Comparison of ENCODE assay signal across 19 cellular contexts in the genomic region with DNA sequence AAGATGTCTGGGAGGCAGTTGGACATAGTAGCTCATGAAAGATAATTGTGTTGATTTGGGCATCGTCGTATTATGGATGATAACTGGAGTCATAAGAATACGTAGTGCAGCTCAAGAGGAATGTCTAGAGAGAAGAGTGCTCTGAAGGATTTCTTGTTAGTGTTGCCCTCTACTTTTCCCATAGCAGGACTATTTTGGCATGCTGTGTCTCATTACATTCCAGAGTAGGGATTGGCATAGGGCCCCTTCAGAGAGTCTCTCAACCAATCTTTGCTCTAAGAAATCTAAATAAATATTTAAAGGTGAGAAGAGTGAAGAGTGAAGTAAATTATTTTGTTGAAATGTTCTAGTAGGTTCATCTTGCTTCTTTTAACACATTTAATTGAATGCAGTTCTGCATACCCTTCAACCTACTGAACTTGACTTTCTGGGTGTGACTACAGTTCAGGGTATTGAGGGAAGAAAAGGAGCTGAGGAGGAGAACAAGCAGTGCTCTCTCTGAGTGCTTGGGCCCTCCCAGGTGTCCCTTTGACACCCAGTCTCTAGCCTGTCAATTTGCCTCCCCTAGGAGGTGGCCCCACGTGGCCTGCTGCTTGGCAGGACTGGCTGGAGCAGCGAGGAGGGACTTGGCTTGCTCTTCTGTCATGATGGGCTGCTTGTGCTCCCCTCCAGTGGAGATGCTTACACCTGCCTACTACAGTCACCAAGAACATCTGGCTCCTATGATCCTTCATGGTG.
"Had no signal": no experiment of that assay in that cellular context is flagged by ENCODE, and none has a peak within 500 bp of the region (broad histone marks: within the 10 kb centered on the region; RNA-seq: fewer than 3 reads in every experiment).

No MANE protein-coding gene starts in this region.

- H3K27ac Mint-ChIP-seq: endodermal cell; naive thymus-derived CD8-positive, alpha-beta T cell had no signal

- H3K4me1 ChIP-seq: testis, transverse colon, uterus had no signal

- H3K4me3 ChIP-seq: coronary artery, mucosa of descending colon, testis, transverse colon, uterus had no signal

- H3K36me3 Mint-ChIP-seq: naive thymus-derived CD8-positive, alpha-beta T cell had no signal

- H3K36me3 ChIP-seq: transverse colon, uterus had no signal

- H3K4me1 Mint-ChIP-seq: endodermal cell; naive thymus-derived CD8-positive, alpha-beta T cell had no signal

- DNase-seq: central memory CD4-positive, alpha-beta T cell; effector CD4-positive, alpha-beta T cell; endodermal cell; foreskin melanocyte; head of caudate nucleus; hippocampal formation; kidney glomerular epithelial cell; mucosa of descending colon; naive thymus-derived CD8-positive, alpha-beta T cell; posterior cingulate gyrus; small intestine; stimulated activated CD4-positive, alpha-beta T cell treated with anti-CD3 and anti-CD28 coated beads, Interleukin-12 subunit alpha, Interleukin-12 subunit beta, amount 100 ng/mL, for 4 hours; stimulated activated naive CD8-positive, alpha-beta T cell treated with anti-CD3 and anti-CD28 coated beads, Interleukin-15, Interleukin-2, amounts not matched to agents 100 U/mL and 50 U/mL, for 24 hours; testis; transverse colon; uterus had no signal

- H3K9me3 Mint-ChIP-seq: endodermal cell; naive thymus-derived CD8-positive, alpha-beta T cell had no signal

- H3K9me3 ChIP-seq: mucosa of descending colon, testis, transverse colon, uterus had no signal

- H3K4me3 Mint-ChIP-seq: endodermal cell; naive thymus-derived CD8-positive, alpha-beta T cell had no signal

- H3K27me3 ChIP-seq: testis, transverse colon, uterus had no signal

- ATAC-seq: left lobe of liver; mucosa of descending colon; naive thymus-derived CD8-positive, alpha-beta T cell; sciatic nerve; stimulated activated naive CD8-positive, alpha-beta T cell treated with anti-CD3 and anti-CD28 coated beads, Interleukin-15, Interleukin-2, amounts not matched to agents 100 U/mL and 50 U/mL, for 24 hours had no signal

- H3K27ac ChIP-seq: testis, transverse colon, uterus had no signal
